13 cellular contexts compared by ENCODE assay signal in genomic region chr1:30745156-30745833, GRCh38. TPM values are rescaled to one million over a fixed set of nuclear protein-coding genes. Genes with fewer than 3 reads are reported as not detected.
A peak's percentile ranks its signal among the peaks of the same experiment; 100 is the strongest.
DNase-seq lines count a peak whose midpoint lies in the region; ATAC-seq and TF ChIP-seq lines count a peak whose summit lies in the region.
"Had no signal": no experiment of that assay in that cellular context is flagged by ENCODE, and none has a peak within 500 bp of the region (broad histone marks: within the 10 kb centered on the region; RNA-seq: fewer than 3 reads in every experiment).

No MANE protein-coding gene starts in this region.

- H3K4me3 Mint-ChIP-seq in activated CD8-positive, alpha-beta T cell treated with anti-CD3 and anti-CD28 coated beads, Interleukin-2, amount 10 ng/mL, durations not matched to agents 7 days and 5 days, result peak overlapping the region; percentile 65

- H3K9me3 ChIP-seq in right lobe of liver (no peaks in the 10 kb centered on the region), upper lobe of right lung (no peaks in the 10 kb centered on the region)
- H3K9me3 ChIP-seq: BE2C, pancreas, uterus had no signal

- TF ChIP-seq POLR2A in right lobe of liver (IDR thresholded peaks at IDR 0.05), result no peak

- no peak overlapping the region for H3K4me3 ChIP-seq in right lobe of liver
- no peak overlapping the region for H3K4me3 ChIP-seq in upper lobe of right lung
- H3K4me3 ChIP-seq: pancreas, uterus had no signal

- peak; percentile 36 for DNase-seq in stimulated activated CD4-positive, alpha-beta T cell treated with anti-CD3 and anti-CD28 coated beads, Interleukin-4, amount 100 ng/mL, for 24 hours
- DNase-seq in stimulated activated CD4-positive, alpha-beta T cell treated with anti-CD3 and anti-CD28 coated beads, Interleukin-4, amount 100 ng/mL, for 1 hour, result no peak
- no peak for DNase-seq in activated CD8-positive, alpha-beta T cell treated with anti-CD3 and anti-CD28 coated beads, Interleukin-2, amount 10 ng/mL, durations not matched to agents 7 days and 5 days
- no peak for DNase-seq in right lobe of liver
- DNase-seq in upper lobe of right lung, result no peak
- DNase-seq in ACHN, result no peak
- DNase-seq: BE2C, NCI-H2081, OCI-M1, uterus had no signal

- intact Hi-C loops in right lobe of liver (cut with DNase I), result no loop called here
- intact Hi-C loops in upper lobe of right lung (cut with DNase I), result no loop called here

- no peaks in the 10 kb centered on the region for H3K9me3 Mint-ChIP-seq in activated CD8-positive, alpha-beta T cell treated with anti-CD3 and anti-CD28 coated beads, Interleukin-2, amount 10 ng/mL, durations not matched to agents 7 days and 5 days (ENCODE audit: insufficient read depth)

- 45% methylated on average over 7 of the region's 14 CpGs for WGBS in right lobe of liver (ENCODE audit: insufficient coverage, low coverage, low lambda C conversion rate, missing lambda C conversion rate)

- CTCF ChIA-PET in activated CD8-positive, alpha-beta T cell treated with anti-CD3 and anti-CD28 coated beads, Interleukin-2, amount 10 ng/mL, durations not matched to agents 7 days and 5 days (lab: Charles Lee), result interaction anchor here (1.2 to 5.4 kb wide), 8 partner anchors 10 to 37 kb away, joined by 4 to 103 read pairs (median 32); partner anchors contain the start of gene LAPTM5

- peak overlapping the region; percentile 89 for H3K27ac Mint-ChIP-seq in activated CD8-positive, alpha-beta T cell treated with anti-CD3 and anti-CD28 coated beads, Interleukin-2, amount 10 ng/mL, durations not matched to agents 7 days and 5 days

- in situ Hi-C loops in ACHN (cut with HindIII; ENCODE audit: low pct_ligation_motif_present, low pct_unique_long_range_greater_than_20kb, low sequenced_read_pairs), result no loop called here

- no peaks in the 10 kb centered on the region for H3K27me3 Mint-ChIP-seq in activated CD8-positive, alpha-beta T cell treated with anti-CD3 and anti-CD28 coated beads, Interleukin-2, amount 10 ng/mL, durations not matched to agents 7 days and 5 days (ENCODE audit: low read depth)

- H3K4me1 ChIP-seq in right lobe of liver (no peaks in the 10 kb centered on the region), upper lobe of right lung (peaks cover 58% of the 10 kb centered on the region)
- H3K4me1 ChIP-seq: BE2C, uterus had no signal

- H3K36me3 ChIP-seq in right lobe of liver (no peaks in the 10 kb centered on the region), upper lobe of right lung (peaks cover 11% of the 10 kb centered on the region)
- H3K36me3 ChIP-seq: BE2C, pancreas, uterus had no signal

- H3K27me3 ChIP-seq in right lobe of liver, result no peaks in the 10 kb centered on the region
- no peaks in the 10 kb centered on the region for H3K27me3 ChIP-seq in upper lobe of right lung
- H3K27me3 ChIP-seq: BE2C, pancreas, uterus had no signal

- no peak overlapping the region for H3K27ac ChIP-seq in right lobe of liver
- H3K27ac ChIP-seq in upper lobe of right lung, result peak overlapping the region; percentile 51

- peaks cover 99% of the 10 kb centered on the region for H3K4me1 Mint-ChIP-seq in activated CD8-positive, alpha-beta T cell treated with anti-CD3 and anti-CD28 coated beads, Interleukin-2, amount 10 ng/mL, durations not matched to agents 7 days and 5 days (ENCODE audit: low read depth)

- H3K36me3 Mint-ChIP-seq in activated CD8-positive, alpha-beta T cell treated with anti-CD3 and anti-CD28 coated beads, Interleukin-2, amount 10 ng/mL, durations not matched to agents 7 days and 5 days (ENCODE audit: low read depth), result peaks cover 78% of the 10 kb centered on the region

- ATAC-seq in activated CD8-positive, alpha-beta T cell treated with anti-CD3 and anti-CD28 coated beads, Interleukin-2, amount 10 ng/mL, durations not matched to agents 7 days and 5 days, result no peak
- ATAC-seq in right lobe of liver (peak in 3 of 4 donors; percentile 13 to 36 (median 13)), upper lobe of right lung (no peak), GM21447 (IDR thresholded peaks at IDR 0.05; ENCODE audit: unreplicated experiment) (no peak), GM21515 (IDR thresholded peaks at IDR 0.05; ENCODE audit: unreplicated experiment) (no peak)

- TF ChIP-seq CTCF in right lobe of liver (IDR thresholded peaks at IDR 0.05), result no peak
- TF ChIP-seq CTCF in upper lobe of right lung (IDR thresholded peaks at IDR 0.05), result no peak

- POLR2A ChIA-PET in activated CD8-positive, alpha-beta T cell treated with anti-CD3 and anti-CD28 coated beads, Interleukin-2, amount 10 ng/mL, durations not matched to agents 7 days and 5 days (lab: Charles Lee), result interaction anchor here (2.3 to 16.2 kb wide), 2 partner anchors 15 to 26 kb away, joined by 18 to 290 read pairs; partner anchors contain the start of gene LAPTM5

RNA-seq across cellular contexts. Expression of gene LAPTM5, which starts 12.3 kb away (rescaled TPM):
- 100 to 1,000 TPM; 407 to 413 TPM for total RNA-seq in activated CD8-positive, alpha-beta T cell treated with anti-CD3 and anti-CD28 coated beads, Interleukin-2, amount 10 ng/mL, durations not matched to agents 7 days and 5 days
- total RNA-seq in right lobe of liver (10 to 100 TPM; 21.2 to 81.0 (median 29.8) TPM), upper lobe of right lung (424 TPM)

RNA-seq across cellular contexts. Expression of gene MATN1, which starts 21.9 kb away (rescaled TPM):
- total RNA-seq in activated CD8-positive, alpha-beta T cell treated with anti-CD3 and anti-CD28 coated beads, Interleukin-2, amount 10 ng/mL, durations not matched to agents 7 days and 5 days, result not detected
- total RNA-seq in right lobe of liver (not detected), upper lobe of right lung (not detected)

Comparison
In these comparisons a context has a peak if more than half of its experiments do, and no peak if none do; other contexts are left out.
1. ATAC-seq: peak in right lobe of liver (3 of 4); none in activated CD8-positive, alpha-beta T cell treated with anti-CD3 and anti-CD28 coated beads, Interleukin-2, amount 10 ng/mL, durations not matched to agents 7 days and 5 days (single experiment), upper lobe of right lung (single experiment), GM21447 (single experiment) and GM21515 (single experiment).